Comparison of ENCODE assay signal across 1 cellular context in genomic region chr19:54463531-54464043, GRCh38.
TF ChIP-seq lines count a peak whose summit lies in the region.

LENG9 (minus strand) TSS chr19:54463778; CDS start chr19:54463526, 252 bp downstream.

TF ChIP-seq in HepG2, 621 proteins besides CTCF, POLR2A, EP300 and RAD21 (continued from another document and continues in another):
- TF ChIP-seq GRHL1 (CRISPR knock-in tag; conservative IDR thresholded peaks at IDR 0.05) (no peak), ZFY (CRISPR knock-in tag; IDR thresholded peaks at IDR 0.05) (peak; percentile 91), AHR (CRISPR knock-in tag; IDR thresholded peaks at IDR 0.05) (peak; percentile 53; the same call in 1 of the 2 replicates), KLF12 (CRISPR knock-in tag; IDR thresholded peaks at IDR 0.05; ENCODE audit: borderline replicate concordance) (no peak), ZNF780A (CRISPR knock-in tag; IDR thresholded peaks at IDR 0.05) (no peak), DR1 (CRISPR knock-in tag; IDR thresholded peaks at IDR 0.05) (0 out of 2 replicates have a peak, but pooled peaks have one; percentile 6), TFDP1 (CRISPR knock-in tag; IDR thresholded peaks at IDR 0.05; ENCODE audit: borderline replicate concordance) (peak; percentile 68; the same call in 1 of the 2 replicates), ZNF407 (CRISPR knock-in tag; IDR thresholded peaks at IDR 0.05; ENCODE audit: not compliant biosample characterization) (no peak), STAT5B (CRISPR knock-in tag; IDR thresholded peaks at IDR 0.05) (0 out of 2 replicates have a peak, but pooled peaks have one; percentile 29), THRA (CRISPR knock-in tag; IDR thresholded peaks at IDR 0.05; ENCODE audit: borderline replicate concordance) (peak; percentile 12; the same call in 1 of the 2 replicates), DRAP1 (CRISPR knock-in tag; IDR thresholded peaks at IDR 0.05) (peak; percentile 71; the same call in 1 of the 2 replicates), DBP (CRISPR knock-in tag; IDR thresholded peaks at IDR 0.05; ENCODE audit: not compliant biosample characterization) (no peak), FOXK2 (IDR thresholded peaks at IDR 0.05) (peak; percentile 61), ZNF501 (CRISPR knock-in tag; IDR thresholded peaks at IDR 0.05) (no peak), DNMT1 (CRISPR knock-in tag; IDR thresholded peaks at IDR 0.05) (no peak), SMAD9 (CRISPR knock-in tag; IDR thresholded peaks at IDR 0.05) (no peak), ATF3 (CRISPR knock-in tag; IDR thresholded peaks at IDR 0.05) (no peak), SALL2 (CRISPR knock-in tag; IDR thresholded peaks at IDR 0.05) (no peak), TFDP2 (CRISPR knock-in tag; IDR thresholded peaks at IDR 0.05) (peak; percentile 45), ZNF331 (CRISPR knock-in tag; IDR thresholded peaks at IDR 0.05) (peak; percentile 71), GABPA (IDR thresholded peaks at IDR 0.05; ENCODE audit: low read depth, low read length) (no peak), GABPA (CRISPR knock-in tag; IDR thresholded peaks at IDR 0.05; ENCODE audit: low read depth) (no peak; the same call in 1 of the 2 replicates), SSRP1 (CRISPR knock-in tag; IDR thresholded peaks at IDR 0.05) (no peak), RBM22 (optimal IDR thresholded peaks at IDR 0.05; ENCODE audit: low read length) (no peak), RBFOX2 (IDR thresholded peaks at IDR 0.05; ENCODE audit: low read depth, low read length) (peak; percentile 70), ARNTL (CRISPR knock-in tag; IDR thresholded peaks at IDR 0.05) (no peak), ATF2 (CRISPR knock-in tag; IDR thresholded peaks at IDR 0.05) (no peak), POLR2AphosphoS5 (IDR thresholded peaks at IDR 0.05; ENCODE audit: low read depth, low read length) (peak; percentile 83)
- TF ChIP-seq, protein P1, sequence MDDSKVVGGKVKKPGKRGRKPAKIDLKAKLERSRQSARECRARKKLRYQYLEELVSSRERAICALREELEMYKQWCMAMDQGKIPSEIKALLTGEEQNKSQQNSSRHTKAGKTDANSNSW (CRISPR knock-in tag; IDR thresholded peaks at IDR 0.05; ENCODE audit: borderline replicate concordance): no peak; the same call in 1 of the 2 replicates
- TF ChIP-seq, protein P2, sequence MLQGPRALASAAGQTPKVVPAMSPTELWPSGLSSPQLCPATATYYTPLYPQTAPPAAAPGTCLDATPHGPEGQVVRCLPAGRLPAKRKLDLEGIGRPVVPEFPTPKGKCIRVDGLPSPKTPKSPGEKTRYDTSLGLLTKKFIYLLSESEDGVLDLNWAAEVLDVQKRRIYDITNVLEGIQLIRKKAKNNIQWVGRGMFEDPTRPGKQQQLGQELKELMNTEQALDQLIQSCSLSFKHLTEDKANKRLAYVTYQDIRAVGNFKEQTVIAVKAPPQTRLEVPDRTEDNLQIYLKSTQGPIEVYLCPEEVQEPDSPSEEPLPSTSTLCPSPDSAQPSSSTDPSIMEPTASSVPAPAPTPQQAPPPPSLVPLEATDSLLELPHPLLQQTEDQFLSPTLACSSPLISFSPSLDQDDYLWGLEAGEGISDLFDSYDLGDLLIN (CRISPR knock-in tag; IDR thresholded peaks at IDR 0.05; ENCODE audit: borderline replicate concordance): 0 out of 2 replicates have a peak, but pooled peaks have one; percentile 55
- TF ChIP-seq, protein P3, sequence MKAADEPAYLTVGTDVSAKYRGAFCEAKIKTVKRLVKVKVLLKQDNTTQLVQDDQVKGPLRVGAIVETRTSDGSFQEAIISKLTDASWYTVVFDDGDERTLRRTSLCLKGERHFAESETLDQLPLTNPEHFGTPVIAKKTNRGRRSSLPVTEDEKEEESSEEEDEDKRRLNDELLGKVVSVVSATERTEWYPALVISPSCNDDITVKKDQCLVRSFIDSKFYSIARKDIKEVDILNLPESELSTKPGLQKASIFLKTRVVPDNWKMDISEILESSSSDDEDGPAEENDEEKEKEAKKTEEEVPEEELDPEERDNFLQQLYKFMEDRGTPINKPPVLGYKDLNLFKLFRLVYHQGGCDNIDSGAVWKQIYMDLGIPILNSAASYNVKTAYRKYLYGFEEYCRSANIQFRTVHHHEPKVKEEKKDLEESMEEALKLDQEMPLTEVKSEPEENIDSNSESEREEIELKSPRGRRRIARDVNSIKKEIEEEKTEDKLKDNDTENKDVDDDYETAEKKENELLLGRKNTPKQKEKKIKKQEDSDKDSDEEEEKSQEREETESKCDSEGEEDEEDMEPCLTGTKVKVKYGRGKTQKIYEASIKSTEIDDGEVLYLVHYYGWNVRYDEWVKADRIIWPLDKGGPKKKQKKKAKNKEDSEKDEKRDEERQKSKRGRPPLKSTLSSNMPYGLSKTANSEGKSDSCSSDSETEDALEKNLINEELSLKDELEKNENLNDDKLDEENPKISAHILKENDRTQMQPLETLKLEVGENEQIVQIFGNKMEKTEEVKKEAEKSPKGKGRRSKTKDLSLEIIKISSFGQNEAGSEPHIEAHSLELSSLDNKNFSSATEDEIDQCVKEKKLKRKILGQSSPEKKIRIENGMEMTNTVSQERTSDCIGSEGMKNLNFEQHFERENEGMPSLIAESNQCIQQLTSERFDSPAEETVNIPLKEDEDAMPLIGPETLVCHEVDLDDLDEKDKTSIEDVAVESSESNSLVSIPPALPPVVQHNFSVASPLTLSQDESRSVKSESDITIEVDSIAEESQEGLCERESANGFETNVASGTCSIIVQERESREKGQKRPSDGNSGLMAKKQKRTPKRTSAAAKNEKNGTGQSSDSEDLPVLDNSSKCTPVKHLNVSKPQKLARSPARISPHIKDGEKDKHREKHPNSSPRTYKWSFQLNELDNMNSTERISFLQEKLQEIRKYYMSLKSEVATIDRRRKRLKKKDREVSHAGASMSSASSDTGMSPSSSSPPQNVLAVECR (CRISPR knock-in tag; IDR thresholded peaks at IDR 0.05; ENCODE audit: borderline replicate concordance): no peak; the same call in 1 of the 2 replicates
